ENCODE assay signal across 16 cellular contexts in the genomic region with DNA sequence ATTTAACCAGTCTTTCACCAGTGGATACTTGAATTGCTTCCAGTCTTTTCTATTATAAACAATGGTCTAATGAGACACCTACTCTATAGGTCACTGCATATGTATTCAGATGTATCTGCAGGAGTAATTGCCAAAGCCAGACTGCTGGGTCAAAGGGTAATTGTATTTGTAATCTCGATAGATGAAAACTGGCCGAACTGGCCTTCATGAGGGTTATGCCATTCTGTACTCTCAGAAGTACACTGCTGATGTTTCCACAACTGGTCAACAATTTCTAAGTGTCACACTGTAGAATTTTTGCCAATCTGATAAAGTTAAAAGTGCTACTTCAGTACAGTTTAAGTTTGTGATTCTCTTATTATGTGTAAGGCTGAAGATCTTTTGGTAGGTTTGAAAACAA.
DNase-seq lines count a peak whose midpoint lies in the region; ATAC-seq and TF ChIP-seq lines count a peak whose summit lies in the region.
"Had no signal": no experiment of that assay in that cellular context is flagged by ENCODE, and none has a peak within 500 bp of the region (broad histone marks: within the 10 kb centered on the region; RNA-seq: fewer than 3 reads in every experiment).

No MANE protein-coding gene starts in this region.

- peaks cover 5% of the 10 kb centered on the region for H3K36me3 Mint-ChIP-seq in central memory CD8-positive, alpha-beta T cell (ENCODE audit: insufficient read depth)

- H3K4me3 ChIP-seq in testis (no peak overlapping the region), tibial artery (no peak overlapping the region), psoas muscle (no peak overlapping the region)
- H3K4me3 ChIP-seq: K562 had no signal

- ATAC-seq in left ventricle myocardium superior (peak; percentile 14), Right ventricle myocardium inferior (no peak), GM18861 (IDR thresholded peaks at IDR 0.05; ENCODE audit: unreplicated experiment) (no peak), psoas muscle (no peak)
- no peak for ATAC-seq in central memory CD8-positive, alpha-beta T cell (replicated peaks; ENCODE audit: extremely low read depth, poor library complexity, severe bottlenecking)
- ATAC-seq: K562 had no signal

- peak overlapping the region; percentile 20 for H3K27ac Mint-ChIP-seq in central memory CD8-positive, alpha-beta T cell (ENCODE audit: low read depth)
- H3K27ac Mint-ChIP-seq: CD14-positive monocyte had no signal

- TF ChIP-seq CTCF in testis (IDR thresholded peaks at IDR 0.05) = no peak
- TF ChIP-seq CTCF in tibial artery (IDR thresholded peaks at IDR 0.05) = no peak
- no peak for TF ChIP-seq CTCF in psoas muscle (IDR thresholded peaks at IDR 0.05)

- H3K36me3 ChIP-seq in testis (ENCODE audit: low read depth, missing control alignments) (no peaks in the 10 kb centered on the region), tibial artery (no peaks in the 10 kb centered on the region), psoas muscle (ENCODE audit: insufficient read depth in 1 of 2, low read depth in 1 of 2) (no peaks in the 10 kb centered on the region)

- no peaks in the 10 kb centered on the region for H3K27me3 Mint-ChIP-seq in central memory CD8-positive, alpha-beta T cell

- 40 to 56% methylated on average over 2 of the region's 2 CpGs for WGBS in testis, 2 donors
- 94 to 96% (median 95%) methylated on average over 2 of the region's 2 CpGs for whole genome bisulfite sequencing in psoas muscle, 3 donors

- no peaks in the 10 kb centered on the region for H3K9me3 ChIP-seq in testis
- no peaks in the 10 kb centered on the region for H3K9me3 ChIP-seq in tibial artery
- no peaks in the 10 kb centered on the region for H3K9me3 ChIP-seq in psoas muscle

- H3K4me3 Mint-ChIP-seq in central memory CD8-positive, alpha-beta T cell = no peak overlapping the region
- H3K4me3 Mint-ChIP-seq: CD14-positive monocyte had no signal

- H3K4me1 ChIP-seq in testis = peaks cover 37% of the 10 kb centered on the region
- H3K4me1 ChIP-seq in tibial artery = peaks cover 0 to 11% (median 0%) of the 10 kb centered on the region in 4 donors
- H3K4me1 ChIP-seq in psoas muscle = peaks cover 3% of the 10 kb centered on the region

- no peak for TF ChIP-seq POLR2A in testis (IDR thresholded peaks at IDR 0.05)

- DNase-seq in left ventricle myocardium superior (no peak), Right ventricle myocardium inferior (ENCODE audit: missing footprints) (no peak), NCI-H146 (lab: John Stamatoyannopoulos, UW) (peak; percentile 32), testis (no peak), tibial artery (no peak), psoas muscle (no peak)
- DNase-seq in central memory CD8-positive, alpha-beta T cell (ENCODE audit: low spot score in 2 of 2) = no peak
- DNase-seq: MM.1S, NCI-H1048, NCI-H1417 treated with DMSO at 0.1 percent for 48 hours, NCI-H1930, NCI-H82, SHP77 had no signal

- H3K27ac ChIP-seq in testis (peak overlapping the region; percentile 73 to 74), tibial artery (no peak overlapping the region), psoas muscle (no peak overlapping the region)

- H3K27me3 ChIP-seq in testis (no peaks in the 10 kb centered on the region), tibial artery (no peaks in the 10 kb centered on the region), psoas muscle (ENCODE audit: insufficient read depth in 3 of 3, low read length in 2 of 3) (no peaks in the 10 kb centered on the region)

- intact Hi-C loops in left ventricle myocardium superior (cut with micrococcal nuclease) (no loop called here), Right ventricle myocardium inferior (cut with DNase I) (loop anchor here (10.0 kb wide), 1 partner anchor 159 kb away; no protein-coding TSS in a partner anchor), testis (cut with DNase I; ENCODE audit: low total_unique reads) (no loop called here), tibial artery (cut with DNase I; ENCODE audit: low total_unique reads) (no loop called here), psoas muscle (cut with DNase I) (no loop called here)

- H3K9me3 Mint-ChIP-seq in central memory CD8-positive, alpha-beta T cell = no peaks in the 10 kb centered on the region

- peaks cover 36% of the 10 kb centered on the region for H3K4me1 Mint-ChIP-seq in central memory CD8-positive, alpha-beta T cell

Comparison
In these comparisons a context has a peak if more than half of its experiments do, and no peak if none do; other contexts are left out.
1. H3K27ac ChIP-seq: peak in testis (2 of 2); none in tibial artery (0 of 2) and psoas muscle (single experiment).